8 cellular contexts compared by ENCODE assay signal in the genomic region with DNA sequence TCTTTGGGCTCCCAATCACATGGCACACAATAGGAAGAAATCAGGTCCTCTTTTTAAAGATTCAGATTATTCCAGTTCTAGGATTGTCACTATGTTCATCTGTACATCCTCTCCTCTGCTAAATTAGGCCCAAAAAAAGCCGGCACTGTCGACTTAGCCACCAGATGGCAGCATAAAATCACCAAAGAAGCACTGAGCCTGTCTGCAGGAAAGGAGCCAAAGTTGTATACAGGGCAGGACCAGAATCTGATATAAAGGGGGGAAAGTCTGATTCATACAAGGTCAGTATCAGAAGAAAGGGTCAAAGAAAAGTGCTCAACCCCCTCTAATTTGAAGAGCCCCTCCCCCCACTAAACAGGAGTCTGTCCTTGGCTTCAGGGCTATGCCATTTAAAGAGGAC. TPM values are rescaled to one million over a fixed set of nuclear protein-coding genes. Genes with fewer than 3 reads are reported as not detected.
DNase-seq lines count a peak whose midpoint lies in the region; ATAC-seq and TF ChIP-seq lines count a peak whose summit lies in the region.

No MANE protein-coding gene starts in this region.

- DNase-seq in DMS153 (lab: John Stamatoyannopoulos, UW) (peak; percentile 2), NOMO-1 treated with dmso at 0.1 percent for 144 hours (lab: John Stamatoyannopoulos, UW; ENCODE audit: unreplicated experiment) (peak; percentile 38), erythroblast (lab: John Stamatoyannopoulos, UW) (peak; percentile 47 to 68), nephron progenitor cell (peak; percentile 67), stomach (peak; percentile 75), mesenteric fat pad (ENCODE audit: low spot score) (no peak)
- DNase-seq in activated CD8-positive, alpha-beta memory T cell treated with anti-CD3 and anti-CD28 coated beads, Interleukin-2, amount 50 U/mL, for 48 hours, result peak; percentile 54

- 0% methylated on average over 2 of the region's 2 CpGs for WGBS in stomach, 5 donors

- H3K27me3 ChIP-seq in stomach, result no peaks in the 10 kb centered on the region

- no peak overlapping the region for H3K27ac Mint-ChIP-seq in nephron progenitor cell

- ATAC-seq in HG03439 (IDR thresholded peaks at IDR 0.05; ENCODE audit: unreplicated experiment), result peak; percentile 70

- no peak overlapping the region for H3K4me3 ChIP-seq in stomach

- peaks cover 33% of the 10 kb centered on the region for H3K9me3 Mint-ChIP-seq in nephron progenitor cell

- no peaks in the 10 kb centered on the region for H3K4me1 ChIP-seq in stomach

- no peak for TF ChIP-seq POLR2A in erythroblast (IDR thresholded peaks at IDR 0.05; ENCODE audit: low read length)
- TF ChIP-seq POLR2A in stomach (IDR thresholded peaks at IDR 0.05), result no peak

- H3K4me1 Mint-ChIP-seq in nephron progenitor cell, result no peaks in the 10 kb centered on the region

- no peaks in the 10 kb centered on the region for H3K27me3 Mint-ChIP-seq in nephron progenitor cell (ENCODE audit: low read depth, poor library complexity)

- H3K36me3 ChIP-seq in stomach, result no peaks in the 10 kb centered on the region

- peak; percentile 62 for TF ChIP-seq CTCF in nephron progenitor cell (IDR thresholded peaks at IDR 0.05)
- TF ChIP-seq CTCF in stomach (IDR thresholded peaks at IDR 0.05), result peak in 5 of 7 experiments; percentile 42 to 84 (median 64)

- H3K4me3 Mint-ChIP-seq in nephron progenitor cell, result no peak overlapping the region

- TF ChIP-seq EP300 in stomach (IDR thresholded peaks at IDR 0.05), result no peak

- no peaks in the 10 kb centered on the region for H3K9me3 ChIP-seq in stomach

- peaks cover 11% of the 10 kb centered on the region for H3K36me3 Mint-ChIP-seq in nephron progenitor cell (ENCODE audit: low read depth)

- intact Hi-C loops in stomach (cut with DNase I; ENCODE audit: low total_unique reads), result loop anchor here (5.0 to 10.0 kb wide), 3 partner anchors 162 to 699 kb away; no protein-coding TSS in a partner anchor

- H3K27ac ChIP-seq in stomach, result no peak overlapping the region

RNA-seq across cellular contexts. Expression of a gene that starts 3.0 kb away (rescaled TPM):
- total RNA-seq in stomach (100 to 1,000 TPM in 3 of 5 donors, 1 to 10 TPM in 2; 5.4 to 614 (median 444) TPM), mesenteric fat pad (188 TPM)
- 10 to 100 TPM in 1 of 3 donors, under 1 TPM in 2; 0.19 to 37.7 (median 0.28) TPM for polyA plus RNA-seq in stomach
